10 cellular contexts compared by ENCODE assay signal in the genomic region with DNA sequence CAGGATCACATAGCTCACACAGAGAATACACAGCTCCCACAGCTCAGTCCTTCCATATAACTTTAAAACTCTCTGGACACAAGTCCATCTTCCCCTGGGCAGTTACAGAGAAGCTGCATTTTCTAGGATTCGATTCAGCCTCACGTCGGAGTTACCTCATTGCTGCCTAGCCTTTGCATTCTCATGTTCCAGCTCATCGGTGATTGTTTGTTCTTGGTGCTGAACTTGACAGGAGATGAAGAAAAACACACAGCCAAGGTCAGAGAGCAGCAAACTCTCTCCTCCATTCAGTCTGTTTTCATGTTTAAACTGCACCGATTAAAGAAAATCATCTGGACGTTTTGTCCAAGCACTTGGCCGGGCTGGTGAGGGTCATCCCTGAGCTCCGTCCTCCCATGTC.
A peak's percentile ranks its signal among the peaks of the same experiment; 100 is the strongest.
DNase-seq lines count a peak whose midpoint lies in the region; ATAC-seq, FAIRE-seq and TF ChIP-seq lines count a peak whose summit lies in the region.
"Had no signal": no experiment of that assay in that cellular context is flagged by ENCODE, and none has a peak within 500 bp of the region (broad histone marks: within the 10 kb centered on the region; RNA-seq: fewer than 3 reads in every experiment).

No MANE protein-coding gene starts in this region.

- H3K4me3 Mint-ChIP-seq in activated naive CD4-positive, alpha-beta T cell treated with anti-CD3 and anti-CD28 coated beads, Interleukin-2, amount 50 U/mL, for 24 hours: peak overlapping the region; percentile 60

- H3K27me3 ChIP-seq in gastroesophageal sphincter: no peaks in the 10 kb centered on the region

- no peaks in the 10 kb centered on the region for H3K9me3 ChIP-seq in gastroesophageal sphincter
- H3K9me3 ChIP-seq: neutrophil had no signal

- H3K9me3 Mint-ChIP-seq in activated naive CD4-positive, alpha-beta T cell treated with anti-CD3 and anti-CD28 coated beads, Interleukin-2, amount 50 U/mL, for 24 hours: no peaks in the 10 kb centered on the region
- no peaks in the 10 kb centered on the region for H3K9me3 Mint-ChIP-seq in activated naive CD4-positive, alpha-beta T cell treated with anti-CD3 and anti-CD28 coated beads, Interleukin-2, amount 50 U/mL, for 72 hours

- TF ChIP-seq POLR2A in gastroesophageal sphincter (IDR thresholded peaks at IDR 0.05): no peak

- H3K4me3 ChIP-seq in gastroesophageal sphincter: no peak overlapping the region

- peaks cover 2% of the 10 kb centered on the region for H3K36me3 Mint-ChIP-seq in activated naive CD4-positive, alpha-beta T cell treated with anti-CD3 and anti-CD28 coated beads, Interleukin-2, amount 50 U/mL, for 24 hours
- peaks cover 4 to 9% of the 10 kb centered on the region in 2 donors for H3K36me3 Mint-ChIP-seq in activated naive CD4-positive, alpha-beta T cell treated with anti-CD3 and anti-CD28 coated beads, Interleukin-2, amount 50 U/mL, for 72 hours

- no peak for TF ChIP-seq CTCF in gastroesophageal sphincter (IDR thresholded peaks at IDR 0.05)

- no peaks in the 10 kb centered on the region for H3K36me3 ChIP-seq in gastroesophageal sphincter
- H3K36me3 ChIP-seq: neutrophil had no signal

- no peak for TF ChIP-seq EP300 in gastroesophageal sphincter (IDR thresholded peaks at IDR 0.05)

- H3K27me3 Mint-ChIP-seq in activated naive CD4-positive, alpha-beta T cell treated with anti-CD3 and anti-CD28 coated beads, Interleukin-2, amount 50 U/mL, for 24 hours: no peaks in the 10 kb centered on the region

- H3K27ac Mint-ChIP-seq in activated naive CD4-positive, alpha-beta T cell treated with anti-CD3 and anti-CD28 coated beads, Interleukin-2, amount 50 U/mL, for 24 hours: peak overlapping the region; percentile 60
- peak overlapping the region; percentile 84 to 93 for H3K27ac Mint-ChIP-seq in activated naive CD4-positive, alpha-beta T cell treated with anti-CD3 and anti-CD28 coated beads, Interleukin-2, amount 50 U/mL, for 72 hours

- H3K4me1 Mint-ChIP-seq in activated naive CD4-positive, alpha-beta T cell treated with anti-CD3 and anti-CD28 coated beads, Interleukin-2, amount 50 U/mL, for 24 hours: peaks cover 70% of the 10 kb centered on the region

- FAIRE-seq in urothelium cell line (lab: Jason Lieb, UNC): no peak

- ATAC-seq in activated naive CD4-positive, alpha-beta T cell treated with anti-CD3 and anti-CD28 coated beads, Interleukin-2, amount 50 U/mL, for 72 hours: no peak
- peak; percentile 56 for ATAC-seq in gastroesophageal sphincter

- WGBS in gastroesophageal sphincter (ENCODE audit: low coverage in 1 of 2), 2 donors: 26 to 32% methylated on average over 4 to 5 of the region's 8 CpGs

- no peak for DNase-seq in activated naive CD4-positive, alpha-beta T cell treated with anti-CD3 and anti-CD28 coated beads, Interleukin-2, amount 50 U/mL, for 16 hours
- DNase-seq in activated naive CD4-positive, alpha-beta T cell treated with anti-CD3 and anti-CD28 coated beads, Interleukin-2, amount 50 U/mL, for 72 hours (ENCODE audit: low spot score in 2 of 2): no peak
- DNase-seq in urothelium cell line (ENCODE audit: low spot score) (peak; percentile 30), Kasumi-1 (lab: John Stamatoyannopoulos, UW) (no peak), OCI-M2 (lab: John Stamatoyannopoulos, UW; ENCODE audit: unreplicated experiment) (no peak), anterior cingulate cortex (lab: John Stamatoyannopoulos, UW) (no peak)
- DNase-seq: NCI-H1417 treated with DMSO at 0.1 percent for 48 hours had no signal

- H3K27ac ChIP-seq in gastroesophageal sphincter: peak overlapping the region in 2 of 4 donors; percentile 3 to 49
- H3K27ac ChIP-seq: neutrophil had no signal

- peaks cover 0 to 16% (median 5%) of the 10 kb centered on the region in 3 donors for H3K4me1 ChIP-seq in gastroesophageal sphincter
